1 cellular context compared by ENCODE assay signal in genomic region chr9:98109052-98109451, GRCh38.
TF ChIP-seq lines count a peak whose summit lies in the region.

No MANE protein-coding gene starts in this region.

TF ChIP-seq in HepG2, 621 proteins besides CTCF, POLR2A, EP300 and RAD21:
- TF ChIP-seq SP4 (CRISPR knock-in tag; IDR thresholded peaks at IDR 0.05) (no peak), ZNF724P (CRISPR knock-in tag; IDR thresholded peaks at IDR 0.05; ENCODE audit: borderline replicate concordance) (no peak), ZNF605 (CRISPR knock-in tag; IDR thresholded peaks at IDR 0.05) (no peak), KLF15 (CRISPR knock-in tag; IDR thresholded peaks at IDR 0.05; ENCODE audit: borderline replicate concordance) (no peak), RXRB (CRISPR knock-in tag; IDR thresholded peaks at IDR 0.05; ENCODE audit: borderline replicate concordance) (no peak), THAP11 (CRISPR knock-in tag; IDR thresholded peaks at IDR 0.05) (no peak), DNMT1 (CRISPR knock-in tag; IDR thresholded peaks at IDR 0.05) (no peak), CREB1 (IDR thresholded peaks at IDR 0.05) (no peak), CREB1 (CRISPR knock-in tag; IDR thresholded peaks at IDR 0.05) (no peak)
- TF ChIP-seq, protein P1, sequence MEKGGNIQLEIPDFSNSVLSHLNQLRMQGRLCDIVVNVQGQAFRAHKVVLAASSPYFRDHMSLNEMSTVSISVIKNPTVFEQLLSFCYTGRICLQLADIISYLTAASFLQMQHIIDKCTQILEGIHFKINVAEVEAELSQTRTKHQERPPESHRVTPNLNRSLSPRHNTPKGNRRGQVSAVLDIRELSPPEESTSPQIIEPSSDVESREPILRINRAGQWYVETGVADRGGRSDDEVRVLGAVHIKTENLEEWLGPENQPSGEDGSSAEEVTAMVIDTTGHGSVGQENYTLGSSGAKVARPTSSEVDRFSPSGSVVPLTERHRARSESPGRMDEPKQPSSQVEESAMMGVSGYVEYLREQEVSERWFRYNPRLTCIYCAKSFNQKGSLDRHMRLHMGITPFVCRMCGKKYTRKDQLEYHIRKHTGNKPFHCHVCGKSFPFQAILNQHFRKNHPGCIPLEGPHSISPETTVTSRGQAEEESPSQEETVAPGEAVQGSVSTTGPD (CRISPR knock-in tag; IDR thresholded peaks at IDR 0.05): no peak
- TF ChIP-seq, protein P2, sequence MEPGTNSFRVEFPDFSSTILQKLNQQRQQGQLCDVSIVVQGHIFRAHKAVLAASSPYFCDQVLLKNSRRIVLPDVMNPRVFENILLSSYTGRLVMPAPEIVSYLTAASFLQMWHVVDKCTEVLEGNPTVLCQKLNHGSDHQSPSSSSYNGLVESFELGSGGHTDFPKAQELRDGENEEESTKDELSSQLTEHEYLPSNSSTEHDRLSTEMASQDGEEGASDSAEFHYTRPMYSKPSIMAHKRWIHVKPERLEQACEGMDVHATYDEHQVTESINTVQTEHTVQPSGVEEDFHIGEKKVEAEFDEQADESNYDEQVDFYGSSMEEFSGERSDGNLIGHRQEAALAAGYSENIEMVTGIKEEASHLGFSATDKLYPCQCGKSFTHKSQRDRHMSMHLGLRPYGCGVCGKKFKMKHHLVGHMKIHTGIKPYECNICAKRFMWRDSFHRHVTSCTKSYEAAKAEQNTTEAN (CRISPR knock-in tag; conservative IDR thresholded peaks at IDR 0.05): no peak
- TF ChIP-seq, protein P3, sequence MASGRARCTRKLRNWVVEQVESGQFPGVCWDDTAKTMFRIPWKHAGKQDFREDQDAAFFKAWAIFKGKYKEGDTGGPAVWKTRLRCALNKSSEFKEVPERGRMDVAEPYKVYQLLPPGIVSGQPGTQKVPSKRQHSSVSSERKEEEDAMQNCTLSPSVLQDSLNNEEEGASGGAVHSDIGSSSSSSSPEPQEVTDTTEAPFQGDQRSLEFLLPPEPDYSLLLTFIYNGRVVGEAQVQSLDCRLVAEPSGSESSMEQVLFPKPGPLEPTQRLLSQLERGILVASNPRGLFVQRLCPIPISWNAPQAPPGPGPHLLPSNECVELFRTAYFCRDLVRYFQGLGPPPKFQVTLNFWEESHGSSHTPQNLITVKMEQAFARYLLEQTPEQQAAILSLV (CRISPR knock-in tag; IDR thresholded peaks at IDR 0.05; ENCODE audit: borderline replicate concordance): no peak
- TF ChIP-seq, protein P4, sequence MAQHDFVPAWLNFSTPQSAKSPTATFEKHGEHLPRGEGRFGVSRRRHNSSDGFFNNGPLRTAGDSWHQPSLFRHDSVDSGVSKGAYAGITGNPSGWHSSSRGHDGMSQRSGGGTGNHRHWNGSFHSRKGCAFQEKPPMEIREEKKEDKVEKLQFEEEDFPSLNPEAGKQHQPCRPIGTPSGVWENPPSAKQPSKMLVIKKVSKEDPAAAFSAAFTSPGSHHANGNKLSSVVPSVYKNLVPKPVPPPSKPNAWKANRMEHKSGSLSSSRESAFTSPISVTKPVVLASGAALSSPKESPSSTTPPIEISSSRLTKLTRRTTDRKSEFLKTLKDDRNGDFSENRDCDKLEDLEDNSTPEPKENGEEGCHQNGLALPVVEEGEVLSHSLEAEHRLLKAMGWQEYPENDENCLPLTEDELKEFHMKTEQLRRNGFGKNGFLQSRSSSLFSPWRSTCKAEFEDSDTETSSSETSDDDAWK (CRISPR knock-in tag; IDR thresholded peaks at IDR 0.05): no peak
TF ChIP-seq in HepG2: peak in this region for 0.
